In genomic region chr3:132550579-132551305, GRCh38 we compare ENCODE assay signal across 3 cellular contexts.
TF ChIP-seq lines count a peak whose summit lies in the region.

No MANE protein-coding gene starts in this region.

TF ChIP-seq in liver, 16 proteins besides CTCF, POLR2A, EP300 and RAD21:
- no peak for TF ChIP-seq REST (IDR thresholded peaks at IDR 0.05)
- TF ChIP-seq TAF1 (conservative IDR thresholded peaks at IDR 0.05) = peak; percentile 22
- TF ChIP-seq FOXA1 (IDR thresholded peaks at IDR 0.05) = no peak

TF ChIP-seq in HepG2, 621 proteins besides CTCF, POLR2A, EP300 and RAD21:
- TF ChIP-seq NCOA2 (CRISPR knock-in tag; IDR thresholded peaks at IDR 0.05) = no peak
- no peak for TF ChIP-seq ZBTB7B (CRISPR knock-in tag; IDR thresholded peaks at IDR 0.05)
- TF ChIP-seq RORA (CRISPR knock-in tag; IDR thresholded peaks at IDR 0.05) = no peak
- TF ChIP-seq THAP7 (CRISPR knock-in tag; IDR thresholded peaks at IDR 0.05) = no peak
- no peak for TF ChIP-seq GPN1 (CRISPR knock-in tag; IDR thresholded peaks at IDR 0.05; ENCODE audit: borderline replicate concordance)
- no peak for TF ChIP-seq GMEB2 (CRISPR knock-in tag; IDR thresholded peaks at IDR 0.05; ENCODE audit: low read depth)
- no peak for TF ChIP-seq NCOR1 (IDR thresholded peaks at IDR 0.05; ENCODE audit: borderline replicate concordance, low read length)
- no peak for TF ChIP-seq ZFP1 (CRISPR knock-in tag; IDR thresholded peaks at IDR 0.05)
- TF ChIP-seq KAT8 (CRISPR knock-in tag; IDR thresholded peaks at IDR 0.05) = no peak
- TF ChIP-seq ZNF432 (CRISPR knock-in tag; IDR thresholded peaks at IDR 0.05; ENCODE audit: borderline replicate concordance) = no peak
- no peak for TF ChIP-seq ATF6 (CRISPR knock-in tag; conservative IDR thresholded peaks at IDR 0.05)
- no peak for TF ChIP-seq RFXANK (CRISPR knock-in tag; IDR thresholded peaks at IDR 0.05)
- no peak for TF ChIP-seq BCL3 (CRISPR knock-in tag; IDR thresholded peaks at IDR 0.05)
TF ChIP-seq in HepG2: peak in this region for 0.

TF ChIP-seq in endothelial cell of umbilical vein, 7 proteins besides CTCF, POLR2A, EP300 and RAD21:
- TF ChIP-seq GATA2 (IDR thresholded peaks at IDR 0.05; ENCODE audit: insufficient read depth, insufficient read length, low read depth, low read length) = no peak
- no peak for TF ChIP-seq POLR2AphosphoS5 (IDR thresholded peaks at IDR 0.05; ENCODE audit: insufficient read depth, low read depth, low read length)
